ENCODE assay signal across 8 cellular contexts in genomic region chr14:20460458-20461229, GRCh38. TPM values are rescaled to one million over a fixed set of nuclear protein-coding genes. Genes with fewer than 3 reads are reported as not detected.
DNase-seq lines count a peak whose midpoint lies in the region; ATAC-seq, FAIRE-seq and TF ChIP-seq lines count a peak whose summit lies in the region.

No MANE protein-coding gene starts in this region.

- H3K9ac ChIP-seq in ES-I3 (ENCODE audit: low read depth, low read length), result peak overlapping the region; percentile 61; the same call in 1 of the 2 replicates

- intact Hi-C loops in gastrocnemius medialis (cut with DNase I; ENCODE audit: low total_unique reads), result loop anchor here (1.0 to 2.0 kb wide), 3 partner anchors 117 to 579 kb away; partner anchors contain the start of gene PARP2

- H3K27ac ChIP-seq in right atrium auricular region (peak overlapping the region; percentile 91 to 97), gastrocnemius medialis (peak overlapping the region; percentile 98 to 99 (median 98))

- in situ Hi-C loops in gastrocnemius medialis (cut with MboI; ENCODE audit: low sequenced_read_pairs in 4 of 4), result loop anchor here (10.0 to 25.0 kb wide), 4 partner anchors 46 to 577 kb away; partner anchors contain the start of genes CCNB1IP1 (in 3 of the 4), PARP2 (in 3 of the 4), ANG (in 1 of the 4) and NDRG2 (in 1 of the 4)

- H3K27me3 ChIP-seq in right atrium auricular region (no peaks in the 10 kb centered on the region), gastrocnemius medialis (no peaks in the 10 kb centered on the region)

- no peaks in the 10 kb centered on the region for H3K9me3 ChIP-seq in ES-I3 (ENCODE audit: control insufficient read depth, insufficient read depth, low read length)
- no peaks in the 10 kb centered on the region for H3K9me3 ChIP-seq in right atrium auricular region
- H3K9me3 ChIP-seq in gastrocnemius medialis, result no peaks in the 10 kb centered on the region

- peak; percentile 81 for DNase-seq in NCI-H748 (lab: John Stamatoyannopoulos, UW; ENCODE audit: unreplicated experiment)
- DNase-seq in activated naive CD4-positive, alpha-beta T cell treated with Interleukin-2 at 50 U/mL for 16 hours, result peak; percentile 52
- DNase-seq in right atrium auricular region (ENCODE audit: low spot score), result no peak
- DNase-seq in gastrocnemius medialis, result no peak
- DNase-seq in GM12892 (ENCODE audit: insufficient read length), result no peak
- DNase-seq in AG08395 (ENCODE audit: low spot score), result no peak

- no peak for TF ChIP-seq CTCF in right atrium auricular region (IDR thresholded peaks at IDR 0.05)
- TF ChIP-seq CTCF in gastrocnemius medialis (IDR thresholded peaks at IDR 0.05 in 4 of 5, conservative IDR thresholded peaks at IDR 0.05 in 1 of 5), result no peak

- H3K4me3 ChIP-seq in right atrium auricular region (peak overlapping the region; percentile 87 to 93), gastrocnemius medialis (peak overlapping the region; percentile 93 to 99 (median 96))

- H3K4me1 ChIP-seq in ES-I3 (ENCODE audit: insufficient read depth, low read length), result peaks cover 10% of the 10 kb centered on the region
- H3K4me1 ChIP-seq in right atrium auricular region, result peaks cover 0 to 46% of the 10 kb centered on the region in 2 donors
- peaks cover 22 to 24% of the 10 kb centered on the region in 2 donors for H3K4me1 ChIP-seq in gastrocnemius medialis

- H3K36me3 ChIP-seq in ES-I3 (ENCODE audit: insufficient read depth, low read length) (peaks cover 25% of the 10 kb centered on the region), right atrium auricular region (peaks cover 38% of the 10 kb centered on the region), gastrocnemius medialis (peaks cover 0 to 42% of the 10 kb centered on the region in 2 donors)

- no peak for FAIRE-seq in GM12892 (lab: Jason Lieb, UNC)

- ATAC-seq in HG02759 (IDR thresholded peaks at IDR 0.05; ENCODE audit: unreplicated experiment) (peak; percentile 7), gastrocnemius medialis (no peak)

- TF ChIP-seq POLR2A in gastrocnemius medialis (IDR thresholded peaks at IDR 0.05), result no peak
- no peak for TF ChIP-seq POLR2A in GM12892 (IDR thresholded peaks at IDR 0.05; ENCODE audit: low read depth, low read length)

RNA-seq across cellular contexts. Expression of gene PIP4P1, which starts 0.6 kb away (rescaled TPM):
- total RNA-seq in right atrium auricular region (10 to 100 TPM in 1 of 2 donors, 1 to 10 TPM in 1; 9.8 to 13.3 TPM), gastrocnemius medialis (10 to 100 TPM; 18.8 to 38.5 (median 21.7) TPM)
- polyA plus RNA-seq in GM12892 (2012; ENCODE audit: missing spikeins), result 26.1 TPM

RNA-seq across cellular contexts. Expression of gene APEX1, which starts 5.6 kb away (rescaled TPM):
- total RNA-seq in right atrium auricular region, result 10 to 100 TPM; 72.6 to 97.6 TPM
- 100 to 1,000 TPM in 2 of 4 donors, 10 to 100 TPM in 2; 65.6 to 132 (median 94.2) TPM for total RNA-seq in gastrocnemius medialis
- polyA plus RNA-seq in GM12892 (2012; ENCODE audit: missing spikeins), result 308 TPM

RNA-seq across cellular contexts. Expression of gene OSGEP, which starts 6.0 kb away (rescaled TPM):
- total RNA-seq in right atrium auricular region (10 to 100 TPM; 23.8 to 30.1 TPM), gastrocnemius medialis (10 to 100 TPM; 15.8 to 21.7 (median 20.5) TPM)
- 41.4 TPM for polyA plus RNA-seq in GM12892 (2012; ENCODE audit: missing spikeins)

RNA-seq across cellular contexts. Expression of gene PNP, which starts 8.6 kb away (rescaled TPM):
- 10 to 100 TPM in 1 of 2 donors, 1 to 10 TPM in 1; 7.4 to 25.2 TPM for total RNA-seq in right atrium auricular region
- 1 to 10 TPM; 1.6 to 7.5 (median 3.0) TPM for total RNA-seq in gastrocnemius medialis
- 77.8 TPM for polyA plus RNA-seq in GM12892 (2012; ENCODE audit: missing spikeins)

RNA-seq across cellular contexts. Expression of gene KLHL33, which starts 24.7 kb away (rescaled TPM):
- total RNA-seq in right atrium auricular region (under 1 TPM; 0.35 to 0.44 TPM), gastrocnemius medialis (1 to 10 TPM; 1.9 to 4.7 (median 3.5) TPM)
- polyA plus RNA-seq in GM12892 (2012; ENCODE audit: missing spikeins), result 0.06 TPM

Comparison
In these comparisons a context has a peak if more than half of its experiments do, and no peak if none do; other contexts are left out.
1. DNase-seq: peak in NCI-H748 (single experiment) and activated naive CD4-positive, alpha-beta T cell treated with Interleukin-2 at 50 U/mL for 16 hours (single experiment); none in right atrium auricular region (single experiment), gastrocnemius medialis (0 of 2), GM12892 (single experiment) and AG08395 (single experiment).